In the genomic region with DNA sequence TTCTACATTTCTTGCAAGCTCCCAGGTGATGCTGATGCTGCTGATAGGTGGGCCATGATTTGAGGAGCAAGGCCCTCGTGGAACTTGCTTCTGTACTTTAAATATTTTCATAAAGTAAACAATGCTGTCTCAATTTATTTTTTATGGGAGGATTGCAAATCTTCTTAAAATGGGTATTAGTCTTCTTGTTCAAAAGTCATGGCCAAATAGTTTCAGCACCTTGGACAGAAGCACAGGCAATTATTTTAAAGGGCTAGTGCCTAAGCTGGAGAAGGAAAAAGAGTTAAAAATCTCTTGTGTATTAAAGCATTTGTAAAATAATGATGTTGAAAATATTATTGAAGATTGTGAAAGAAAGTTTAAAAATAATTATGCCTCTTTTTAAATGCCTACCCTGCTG, we compare ENCODE assay signal across 15 cellular contexts. TPM values are rescaled to one million over a fixed set of nuclear protein-coding genes. Genes with fewer than 3 reads are reported as not detected.
DNase-seq lines count a peak whose midpoint lies in the region; ATAC-seq and TF ChIP-seq lines count a peak whose summit lies in the region.
"Had no signal": no experiment of that assay in that cellular context is flagged by ENCODE, and none has a peak within 500 bp of the region (broad histone marks: within the 10 kb centered on the region; RNA-seq: fewer than 3 reads in every experiment).

No MANE protein-coding gene starts in this region.

- H3K79me2 ChIP-seq in OCI-LY7 (ENCODE audit: insufficient read depth, low read depth, low read length), result no peaks in the 10 kb centered on the region

- no peak overlapping the region for H3K4ac ChIP-seq in mesenchymal stem cell (ENCODE audit: low read depth in 1 of 2, low read length in 2 of 2)

- H3K36me3 Mint-ChIP-seq in activated CD8-positive, alpha-beta memory T cell treated with anti-CD3 and anti-CD28 coated beads, Interleukin-2, amount 10 ng/mL, durations not matched to agents 7 days and 5 days, result no peaks in the 10 kb centered on the region
- H3K36me3 Mint-ChIP-seq: CD8-positive, alpha-beta T cell; mesothelial cell of epicardium had no signal

- CTCF ChIA-PET in OCI-LY7 (lab: Charles Lee; ENCODE audit: unreplicated experiment), result no interaction called here
- CTCF ChIA-PET in activated CD8-positive, alpha-beta memory T cell treated with anti-CD3 and anti-CD28 coated beads, Interleukin-2, amount 10 ng/mL, durations not matched to agents 7 days and 5 days (lab: Charles Lee), result interaction anchor here (1.2 kb wide), 1 partner anchor 116 kb away, joined by 4 read pairs; no protein-coding TSS in a partner anchor

- no peak overlapping the region for H3K14ac ChIP-seq in mesenchymal stem cell (ENCODE audit: low read length in 2 of 2)

- no peak overlapping the region for H2BK15ac ChIP-seq in mesenchymal stem cell (ENCODE audit: low read depth, poor library complexity, severe bottlenecking)

- H3K9ac ChIP-seq in mesenchymal stem cell (ENCODE audit: low read length), result no peak overlapping the region
- H3K9ac ChIP-seq: KMS-11 had no signal

- peaks cover 2% of the 10 kb centered on the region for H3K27me3 Mint-ChIP-seq in activated CD8-positive, alpha-beta memory T cell treated with anti-CD3 and anti-CD28 coated beads, Interleukin-2, amount 10 ng/mL, durations not matched to agents 7 days and 5 days

- H4K8ac ChIP-seq in mesenchymal stem cell (ENCODE audit: low read length), result no peak overlapping the region

- H3K79me1 ChIP-seq in mesenchymal stem cell (replicated peaks; ENCODE audit: low read length, poor library complexity, severe bottlenecking), result no peaks in the 10 kb centered on the region

- H2AK5ac ChIP-seq in mesenchymal stem cell (ENCODE audit: low read length, severe bottlenecking), result no peak overlapping the region

- no peaks in the 10 kb centered on the region for H3K27me3 ChIP-seq in mesenchymal stem cell (ENCODE audit: control insufficient read depth in 1 of 2, insufficient read depth in 1 of 2, low read length in 2 of 2)

- no peak overlapping the region for H3K23ac ChIP-seq in mesenchymal stem cell (ENCODE audit: low read length in 2 of 2)

- H2BK5ac ChIP-seq in mesenchymal stem cell (ENCODE audit: low read depth, low read length, poor library complexity, severe bottlenecking), result no peak overlapping the region

- WGBS in mesenchymal stem cell, result no CpG with 5 or more reads among the region's 1 CpG

- H4K20me1 ChIP-seq in OCI-LY7 (ENCODE audit: insufficient read depth, low read length), result no peaks in the 10 kb centered on the region

- H2BK120ac ChIP-seq in mesenchymal stem cell (ENCODE audit: low read depth, low read length), result no peak overlapping the region

- H3K9me2 ChIP-seq in OCI-LY7 (ENCODE audit: insufficient read depth, low read length), result no peaks in the 10 kb centered on the region

- H3K4me3 ChIP-seq in OCI-LY7 (ENCODE audit: low read depth, low read length, poor library complexity, severe bottlenecking) (no peak overlapping the region), choroid plexus epithelial cell (ENCODE audit: low read depth, low read length) (no peak overlapping the region), mesenchymal stem cell (ENCODE audit: insufficient read depth in 1 of 2, low read depth in 1 of 2, low read length in 2 of 2) (no peak overlapping the region)

- no peaks in the 10 kb centered on the region for H3K4me1 Mint-ChIP-seq in activated CD8-positive, alpha-beta memory T cell treated with anti-CD3 and anti-CD28 coated beads, Interleukin-2, amount 10 ng/mL, durations not matched to agents 7 days and 5 days
- H3K4me1 Mint-ChIP-seq: mesothelial cell of epicardium had no signal

- H3K4me1 ChIP-seq in OCI-LY7 (ENCODE audit: insufficient read depth, low read length, poor library complexity, severe bottlenecking), result no peaks in the 10 kb centered on the region
- H3K4me1 ChIP-seq in mesenchymal stem cell (ENCODE audit: control insufficient read depth, insufficient read depth, low read depth, low read length), result no peaks in the 10 kb centered on the region

- intact Hi-C loops in OCI-LY7 (cut with micrococcal nuclease; ENCODE audit: unreplicated experiment), result no loop called here

- H3K27ac ChIP-seq in OCI-LY7 (ENCODE audit: low read depth, low read length, poor library complexity, severe bottlenecking) (no peak overlapping the region), mesenchymal stem cell (ENCODE audit: low read length, poor library complexity, severe bottlenecking) (no peak overlapping the region)
- H3K27ac ChIP-seq: KMS-11 had no signal

- peaks cover 1% of the 10 kb centered on the region for H3K9me3 Mint-ChIP-seq in activated CD8-positive, alpha-beta memory T cell treated with anti-CD3 and anti-CD28 coated beads, Interleukin-2, amount 10 ng/mL, durations not matched to agents 7 days and 5 days (ENCODE audit: low read depth)

- no peak overlapping the region for H3K4me3 Mint-ChIP-seq in activated CD8-positive, alpha-beta memory T cell treated with anti-CD3 and anti-CD28 coated beads, Interleukin-2, amount 10 ng/mL, durations not matched to agents 7 days and 5 days
- H3K4me3 Mint-ChIP-seq: CD8-positive, alpha-beta T cell; mesothelial cell of epicardium had no signal

- no peak overlapping the region for H2BK12ac ChIP-seq in mesenchymal stem cell (ENCODE audit: low read length in 2 of 2)

- H3K18ac ChIP-seq in mesenchymal stem cell (ENCODE audit: low read depth in 1 of 2, low read length in 2 of 2), result no peak overlapping the region

- no peak for ATAC-seq in activated CD8-positive, alpha-beta memory T cell treated with anti-CD3 and anti-CD28 coated beads, Interleukin-2, amount 10 ng/mL, durations not matched to agents 7 days and 5 days
- ATAC-seq in HG03135 (IDR thresholded peaks at IDR 0.05; ENCODE audit: unreplicated experiment), result no peak
- ATAC-seq: CD8-positive, alpha-beta T cell had no signal

- no TSS peak for BruUV-seq in OCI-LY7 (replicated peaks; lab: Mats Ljungman, UMichigan)

- H2AFZ ChIP-seq in OCI-LY7 (ENCODE audit: low read length), result no peak overlapping the region
- H2AFZ ChIP-seq in mesenchymal stem cell (ENCODE audit: low read depth, low read length), result no peak overlapping the region

- DNase-seq in HT-29 (ENCODE audit: low spot score) (peak; percentile 40), OCI-LY7 (ENCODE audit: low spot score) (peak; percentile 9), choroid plexus epithelial cell (ENCODE audit: low read depth) (peak; percentile 7), mesenchymal stem cell (peak; percentile 1), NCI-H82 treated with DMSO at 0.1 percent for 48 hours (lab: John Stamatoyannopoulos, UW; ENCODE audit: unreplicated experiment) (no peak), NCI-H187 (lab: John Stamatoyannopoulos, UW) (no peak)
- DNase-seq in activated CD8-positive, alpha-beta memory T cell treated with anti-CD3 and anti-CD28 coated beads, Interleukin-2, amount 10 ng/mL, durations not matched to agents 7 days and 5 days, result no peak
- DNase-seq: activated CD4-positive, CD25-positive, alpha-beta regulatory T cell treated with anti-CD3 and anti-CD28 coated beads, Interleukin-2, amount 50 U/mL, for 72 hours; CD8-positive, alpha-beta T cell; GOT3; SHP77 treated with DMSO at 0.1 percent for 48 hours had no signal

- H4K91ac ChIP-seq in mesenchymal stem cell (ENCODE audit: low read length), result no peak overlapping the region

- H3K36me3 ChIP-seq in OCI-LY7 (ENCODE audit: insufficient read depth, low read length) (no peaks in the 10 kb centered on the region), mesenchymal stem cell (ENCODE audit: control insufficient read depth in 1 of 2, insufficient read depth in 2 of 2, low read depth in 1 of 2, low read length in 2 of 2) (no peaks in the 10 kb centered on the region)

- H3K27ac Mint-ChIP-seq in activated CD8-positive, alpha-beta memory T cell treated with anti-CD3 and anti-CD28 coated beads, Interleukin-2, amount 10 ng/mL, durations not matched to agents 7 days and 5 days, result no peak overlapping the region
- H3K27ac Mint-ChIP-seq: activated T-helper 2 cell treated with anti-CD3 and anti-CD28 coated beads, Interferon-gamma antibody, Interleukin-2, Interleukin-4, amounts not matched to agents 10 μg/mL and 5 μg/mL and 100 μg/mL, durations not matched to agents 14 hours and 24 hours and 36 hours; CD8-positive, alpha-beta T cell; mesothelial cell of epicardium had no signal

- no peak overlapping the region for H3K4me2 ChIP-seq in OCI-LY7 (ENCODE audit: low read length)
- no peak overlapping the region for H3K4me2 ChIP-seq in mesenchymal stem cell (ENCODE audit: low read length, poor library complexity, severe bottlenecking)
- H3K4me2 ChIP-seq: KMS-11 had no signal

- POLR2A ChIA-PET in OCI-LY7 (lab: Charles Lee), result interaction anchor here (1.5 kb wide), 1 partner anchor 8 kb away, joined by 4 read pairs; no protein-coding TSS in a partner anchor

- TF ChIP-seq CTCF in OCI-LY7 (conservative IDR thresholded peaks at IDR 0.05; ENCODE audit: low read length), result no peak
- no peak for TF ChIP-seq CTCF in choroid plexus epithelial cell (conservative IDR thresholded peaks at IDR 0.05; ENCODE audit: low read depth, low read length)

- H3K9me3 ChIP-seq in OCI-LY7 (ENCODE audit: low read length) (no peaks in the 10 kb centered on the region), mesenchymal stem cell (ENCODE audit: control insufficient read depth, low read length) (no peaks in the 10 kb centered on the region)

RNA-seq across cellular contexts. Expression of gene GPR139, which starts 50.5 kb away (rescaled TPM):
- not detected in 2 replicates for total RNA-seq in HT-29 (2014; rRNA removed; shearing (Covaris generic))
- not detected in 2 replicates for total RNA-seq in OCI-LY7 (2014; rRNA removed; shearing (Covaris generic))
- not detected in 2 replicates for total RNA-seq in OCI-LY7 (2022)
- polyA plus RNA-seq in mesenchymal stem cell (2013, experiment 1 of 2), result not detected
- not detected for polyA plus RNA-seq in mesenchymal stem cell (2013, experiment 2 of 2)
- not detected for total RNA-seq in activated CD8-positive, alpha-beta memory T cell treated with anti-CD3 and anti-CD28 coated beads, Interleukin-2, amount 10 ng/mL, durations not matched to agents 7 days and 5 days
- total RNA-seq: activated T-helper 2 cell treated with anti-CD3 and anti-CD28 coated beads, Interferon-gamma antibody, Interleukin-2, Interleukin-4, amounts not matched to agents 10 μg/mL and 5 μg/mL and 100 μg/mL, durations not matched to agents 14 hours and 24 hours and 36 hours; CD8-positive, alpha-beta T cell; mesothelial cell of epicardium had no signal

Comparison
In these comparisons a context has a peak if more than half of its experiments do, and no peak if none do; other contexts are left out.
1. DNase-seq: peak in HT-29 (single experiment), OCI-LY7 (single experiment), choroid plexus epithelial cell (single experiment) and mesenchymal stem cell (single experiment); none in activated CD8-positive, alpha-beta memory T cell treated with anti-CD3 and anti-CD28 coated beads, Interleukin-2, amount 10 ng/mL, durations not matched to agents 7 days and 5 days (single experiment), NCI-H82 treated with DMSO at 0.1 percent for 48 hours (single experiment) and NCI-H187 (0 of 2).